23 cellular contexts compared by ENCODE assay signal in genomic region chr6:128580224-128581110, GRCh38.
DNase-seq lines count a peak whose midpoint lies in the region; ATAC-seq and TF ChIP-seq lines count a peak whose summit lies in the region.
"Had no signal": no experiment of that assay in that cellular context is flagged by ENCODE, and none has a peak within 500 bp of the region (broad histone marks: within the 10 kb centered on the region; RNA-seq: fewer than 3 reads in every experiment).

No MANE protein-coding gene starts in this region.

- ATAC-seq in GM23338 (peak; percentile 41; the same call in 2 of the 3 replicates), WTC11 (peak; percentile 83), T-cell (replicated peaks in 1 of 4) (no peak)
- ATAC-seq: A549, HepG2, K562 had no signal

- H3K36me3 Mint-ChIP-seq in GM23338 (ENCODE audit: low read depth) (no peaks in the 10 kb centered on the region), WTC11 (no peaks in the 10 kb centered on the region), glutamatergic neuron (ENCODE audit: unreplicated experiment) (no peaks in the 10 kb centered on the region), T-cell (no peaks in the 10 kb centered on the region)
- H3K36me3 Mint-ChIP-seq: CD14-positive monocyte had no signal

- H4K20me1 ChIP-seq in GM23338 (replicated peaks; ENCODE audit: insufficient read depth) (no peaks in the 10 kb centered on the region), hepatocyte (ENCODE audit: insufficient read depth, poor library complexity, severe bottlenecking) (no peaks in the 10 kb centered on the region)

- DNase-seq in GM23338 (ENCODE audit: low spot score) (no peak), WTC11 (ENCODE audit: low spot score) (no peak), glutamatergic neuron (no peak), mesenchymal stem cell (no peak), OCI-M2 (lab: John Stamatoyannopoulos, UW; ENCODE audit: unreplicated experiment) (no peak), T-cell (no peak), hepatocyte (ENCODE audit: low spot score) (no peak), SW 1271 (lab: John Stamatoyannopoulos, UW) (no peak)
- DNase-seq: GF-D8, MM.1S, NCI-H1048, NCI-H1417 treated with DMSO at 0.1 percent for 48 hours, NCI-H187, NCI-H2107, NCI-H446 treated with DMSO at 0.1 percent for 48 hours, NCI-H526 treated with DMSO at 0.1 percent for 48 hours, OCI-M1, SHP77 treated with DMSO at 0.1 percent for 48 hours had no signal

- no peak overlapping the region for H2BK15ac ChIP-seq in mesenchymal stem cell (ENCODE audit: low read depth, poor library complexity, severe bottlenecking)

- CTCF ChIA-PET in WTC11 (lab: Charles Lee) = no interaction called here
- CTCF ChIA-PET in T-cell (lab: Charles Lee) = interaction anchor here in 1 of 2 donors (0.7 kb wide), 1 partner anchor 15 kb away, joined by 4 read pairs; no protein-coding TSS in a partner anchor

- H3K4ac ChIP-seq in mesenchymal stem cell (ENCODE audit: low read depth in 1 of 2, low read length in 2 of 2) = no peak overlapping the region

- H3K27ac Mint-ChIP-seq in GM23338 (no peak overlapping the region; the same call in 1 of the 2 replicates), WTC11 (no peak overlapping the region), glutamatergic neuron (ENCODE audit: unreplicated experiment) (peak overlapping the region; percentile 15), T-cell (no peak overlapping the region)
- H3K27ac Mint-ChIP-seq: B cell, CD14-positive monocyte had no signal

- no peaks in the 10 kb centered on the region for H3K9me3 ChIP-seq in mesenchymal stem cell (ENCODE audit: control insufficient read depth, low read length)
- H3K9me3 ChIP-seq in hepatocyte (ENCODE audit: low read depth) = no peaks in the 10 kb centered on the region
- H3K9me3 ChIP-seq: A549 had no signal

- no peak overlapping the region for H4K91ac ChIP-seq in mesenchymal stem cell (ENCODE audit: low read length)

- TF ChIP-seq CTCF in GM23338 (conservative IDR thresholded peaks at IDR 0.05; ENCODE audit: low read depth in 2 of 2) = no peak
- no peak for TF ChIP-seq CTCF in WTC11 (IDR thresholded peaks at IDR 0.05)
- TF ChIP-seq CTCF in glutamatergic neuron (IDR thresholded peaks at IDR 0.05; ENCODE audit: partially characterized antibody, unreplicated experiment) = no peak
- TF ChIP-seq CTCF in hepatocyte (IDR thresholded peaks at IDR 0.05; ENCODE audit: poor library complexity) = no peak

- H3K4me1 ChIP-seq in GM23338 (ENCODE audit: insufficient read depth) (peaks cover 19% of the 10 kb centered on the region), mesenchymal stem cell (ENCODE audit: control insufficient read depth, insufficient read depth, low read depth, low read length) (peaks cover 2% of the 10 kb centered on the region), hepatocyte (ENCODE audit: insufficient read depth) (no peaks in the 10 kb centered on the region)
- H3K4me1 ChIP-seq: A549 had no signal

- 98% methylated on average over 37 of the region's 41 CpGs for WGBS in mesenchymal stem cell
- WGBS in hepatocyte (ENCODE audit: low lambda C conversion rate, missing lambda C conversion rate) = 96% methylated on average over 39 of the region's 41 CpGs

- no peak overlapping the region for H2BK120ac ChIP-seq in mesenchymal stem cell (ENCODE audit: low read depth, low read length)

- H3K79me1 ChIP-seq in mesenchymal stem cell (replicated peaks; ENCODE audit: low read length, poor library complexity, severe bottlenecking) = no peaks in the 10 kb centered on the region

- POLR2A ChIA-PET in WTC11 (lab: Charles Lee) (interaction anchor here (1.2 kb wide), 1 partner anchor 61 kb away, joined by 3 read pairs; the partner anchor contains the start of gene PTPRK), T-cell (lab: Charles Lee) (no interaction called here)

- H3K27me3 ChIP-seq in GM23338 (ENCODE audit: insufficient read depth) = no peaks in the 10 kb centered on the region
- H3K27me3 ChIP-seq in mesenchymal stem cell (ENCODE audit: control insufficient read depth in 1 of 2, insufficient read depth in 1 of 2, low read length in 2 of 2) = no peaks in the 10 kb centered on the region
- H3K27me3 ChIP-seq in hepatocyte = no peaks in the 10 kb centered on the region

- H3K79me2 ChIP-seq in GM23338 (replicated peaks; ENCODE audit: insufficient read depth) = no peaks in the 10 kb centered on the region
- no peaks in the 10 kb centered on the region for H3K79me2 ChIP-seq in hepatocyte

- H2BK12ac ChIP-seq in mesenchymal stem cell (ENCODE audit: low read length in 2 of 2) = no peak overlapping the region

- peak overlapping the region in 1 of 2 experiments; percentile 48 for H3K18ac ChIP-seq in mesenchymal stem cell (ENCODE audit: low read depth in 1 of 2, low read length in 2 of 2)

- H3K4me3 ChIP-seq in GM23338 (no peak overlapping the region), mesenchymal stem cell (ENCODE audit: insufficient read depth in 1 of 2, low read depth in 1 of 2, low read length in 2 of 2) (peak overlapping the region in 1 of 2 experiments; percentile 4), hepatocyte (no peak overlapping the region)
- H3K4me3 ChIP-seq: A549, K562 had no signal

- no peak overlapping the region for H3K23ac ChIP-seq in mesenchymal stem cell (ENCODE audit: low read length in 2 of 2)

- peak overlapping the region; percentile 29; the same call in 1 of the 2 replicates for H2AFZ ChIP-seq in GM23338
- H2AFZ ChIP-seq in mesenchymal stem cell (ENCODE audit: low read depth, low read length) = peak overlapping the region; percentile 69
- H2AFZ ChIP-seq in hepatocyte = no peak overlapping the region

- no peak overlapping the region for H4K8ac ChIP-seq in mesenchymal stem cell (ENCODE audit: low read length)

- no peaks in the 10 kb centered on the region for H3K9me2 ChIP-seq in GM23338 (ENCODE audit: insufficient read depth)
- H3K9me2 ChIP-seq in hepatocyte (replicated peaks; ENCODE audit: insufficient read depth) = no peaks in the 10 kb centered on the region

- H3K14ac ChIP-seq in mesenchymal stem cell (ENCODE audit: low read length in 2 of 2) = peak overlapping the region in 1 of 2 experiments; percentile 81

- H3K4me3 Mint-ChIP-seq in GM23338 = no peak overlapping the region
- no peak overlapping the region for H3K4me3 Mint-ChIP-seq in WTC11
- no peak overlapping the region for H3K4me3 Mint-ChIP-seq in glutamatergic neuron (ENCODE audit: unreplicated experiment)
- no peak overlapping the region for H3K4me3 Mint-ChIP-seq in T-cell
- H3K4me3 Mint-ChIP-seq: B cell, CD14-positive monocyte had no signal

- H3K9me3 Mint-ChIP-seq in GM23338 (no peaks in the 10 kb centered on the region), WTC11 (no peaks in the 10 kb centered on the region), glutamatergic neuron (ENCODE audit: unreplicated experiment) (peaks cover 2% of the 10 kb centered on the region), T-cell (no peaks in the 10 kb centered on the region)

- H3K4me1 Mint-ChIP-seq in GM23338 = peaks cover 21% of the 10 kb centered on the region
- peaks cover 30% of the 10 kb centered on the region for H3K4me1 Mint-ChIP-seq in WTC11
- H3K4me1 Mint-ChIP-seq in glutamatergic neuron (ENCODE audit: low read depth, unreplicated experiment) = peaks cover 1% of the 10 kb centered on the region
- peaks cover 0 to 6% (median 2%) of the 10 kb centered on the region in 3 donors for H3K4me1 Mint-ChIP-seq in T-cell
- H3K4me1 Mint-ChIP-seq: B cell, CD14-positive monocyte had no signal

- H3K9ac ChIP-seq in mesenchymal stem cell (ENCODE audit: low read length) = no peak overlapping the region

- no peaks in the 10 kb centered on the region for H3K36me3 ChIP-seq in GM23338 (ENCODE audit: insufficient read depth)
- H3K36me3 ChIP-seq in mesenchymal stem cell (ENCODE audit: control insufficient read depth in 1 of 2, insufficient read depth in 2 of 2, low read depth in 1 of 2, low read length in 2 of 2) = peaks cover 0 to 6% of the 10 kb centered on the region in 2 experiments
- no peaks in the 10 kb centered on the region for H3K36me3 ChIP-seq in hepatocyte (replicated peaks; ENCODE audit: insufficient read depth, low read depth)

- H2BK5ac ChIP-seq in mesenchymal stem cell (ENCODE audit: low read depth, low read length, poor library complexity, severe bottlenecking) = no peak overlapping the region

- no peak overlapping the region for H3K27ac ChIP-seq in GM23338 (ENCODE audit: low read depth)
- H3K27ac ChIP-seq in mesenchymal stem cell (ENCODE audit: low read length, poor library complexity, severe bottlenecking) = no peak overlapping the region
- no peak overlapping the region for H3K27ac ChIP-seq in hepatocyte
- H3K27ac ChIP-seq: A549 had no signal

- no peaks in the 10 kb centered on the region for H3F3A ChIP-seq in GM23338 (replicated peaks; ENCODE audit: low read depth)

- peaks cover 1% of the 10 kb centered on the region for H3K27me3 Mint-ChIP-seq in GM23338 (ENCODE audit: insufficient read depth, low read depth, poor library complexity)
- H3K27me3 Mint-ChIP-seq in WTC11 (ENCODE audit: low read depth) = no peaks in the 10 kb centered on the region; the same call in 1 of the 2 replicates
- no peaks in the 10 kb centered on the region for H3K27me3 Mint-ChIP-seq in glutamatergic neuron (ENCODE audit: unreplicated experiment)
- peaks cover 5 to 10% of the 10 kb centered on the region in 2 donors for H3K27me3 Mint-ChIP-seq in T-cell
- H3K27me3 Mint-ChIP-seq: B cell had no signal

- no peak overlapping the region for H2AK5ac ChIP-seq in mesenchymal stem cell (ENCODE audit: low read length, severe bottlenecking)

- H3K4me2 ChIP-seq in GM23338 (no peak overlapping the region; the same call in 1 of the 2 replicates), mesenchymal stem cell (ENCODE audit: low read length, poor library complexity, severe bottlenecking) (no peak overlapping the region), hepatocyte (no peak overlapping the region)
- H3K4me2 ChIP-seq: A549 had no signal

TF ChIP-seq in GM23338, 12 proteins besides CTCF, POLR2A, EP300 and RAD21 (continues in another document):
- TF ChIP-seq CREB1 (CRISPR knock-in tag; IDR thresholded peaks at IDR 0.05; ENCODE audit: low read depth) (no peak), EZH2phosphoT487 (IDR thresholded peaks at IDR 0.05; ENCODE audit: unreplicated experiment) (no peak), NANOG (IDR thresholded peaks at IDR 0.05; ENCODE audit: borderline replicate concordance) (no peak), EZH2 (IDR thresholded peaks at IDR 0.05; ENCODE audit: low read depth, unreplicated experiment) (no peak)

TF ChIP-seq in WTC11, 78 proteins besides CTCF, POLR2A, EP300 and RAD21 (continues in another document):
- TF ChIP-seq NFATC4 (CRISPR knock-in tag; IDR thresholded peaks at IDR 0.05) = no peak

Comparison
In these comparisons a context has a peak if more than half of its experiments do, and no peak if none do; other contexts are left out.
1. ATAC-seq: peak in GM23338 (single experiment) and WTC11 (single experiment); none in T-cell (0 of 4).